Comparison of ENCODE assay signal across 12 cellular contexts in genomic region chr4:128322986-128323385, GRCh38. TPM values are rescaled to one million over a fixed set of nuclear protein-coding genes. Genes with fewer than 3 reads are reported as not detected.
DNase-seq lines count a peak whose midpoint lies in the region; ATAC-seq, FAIRE-seq and TF ChIP-seq lines count a peak whose summit lies in the region.
"Had no signal": no experiment of that assay in that cellular context is flagged by ENCODE, and none has a peak within 500 bp of the region (broad histone marks: within the 10 kb centered on the region; RNA-seq: fewer than 3 reads in every experiment).

No MANE protein-coding gene starts in this region.

- H2BK15ac ChIP-seq in mesenchymal stem cell (ENCODE audit: low read depth, poor library complexity, severe bottlenecking), result no peak overlapping the region

- intact Hi-C loops in Right ventricle myocardium inferior (cut with DNase I), result no loop called here

- no peak overlapping the region for H2BK120ac ChIP-seq in mesenchymal stem cell (ENCODE audit: low read depth, low read length)

- peak overlapping the region; percentile 79 for H3K27ac ChIP-seq in mesenchymal stem cell (ENCODE audit: low read length, poor library complexity, severe bottlenecking)
- H3K27ac ChIP-seq: upper lobe of left lung had no signal

- no peak overlapping the region for H2BK5ac ChIP-seq in mesenchymal stem cell (ENCODE audit: low read depth, low read length, poor library complexity, severe bottlenecking)

- H3K4me1 ChIP-seq in mesenchymal stem cell (ENCODE audit: control insufficient read depth, insufficient read depth, low read depth, low read length), result peaks cover 7% of the 10 kb centered on the region
- H3K4me1 ChIP-seq: upper lobe of left lung had no signal

- H3K18ac ChIP-seq in mesenchymal stem cell (ENCODE audit: low read depth in 1 of 2, low read length in 2 of 2), result peak overlapping the region in 1 of 2 experiments; percentile 54

- H4K91ac ChIP-seq in mesenchymal stem cell (ENCODE audit: low read length), result no peak overlapping the region

- in situ Hi-C loops in Caki2 (cut with HindIII; ENCODE audit: low pct_unique_long_range_greater_than_20kb, low sequenced_read_pairs), result no loop called here

- ATAC-seq in HG03095 (IDR thresholded peaks at IDR 0.05; ENCODE audit: unreplicated experiment) (no peak), Right ventricle myocardium inferior (no peak)

- no peak overlapping the region for H3K4me2 ChIP-seq in mesenchymal stem cell (ENCODE audit: low read length, poor library complexity, severe bottlenecking)

- no peak overlapping the region for H2AFZ ChIP-seq in mesenchymal stem cell (ENCODE audit: low read depth, low read length)

- no peak overlapping the region for H3K4me3 ChIP-seq in bronchial epithelial cell (ENCODE audit: low read depth, low read length)
- no peak overlapping the region for H3K4me3 ChIP-seq in mesenchymal stem cell (ENCODE audit: insufficient read depth in 1 of 2, low read depth in 1 of 2, low read length in 2 of 2)
- H3K4me3 ChIP-seq: upper lobe of left lung had no signal

- H3K36me3 ChIP-seq in bronchial epithelial cell (ENCODE audit: control insufficient read depth, insufficient read depth, low read length) (no peaks in the 10 kb centered on the region), mesenchymal stem cell (ENCODE audit: control insufficient read depth in 1 of 2, insufficient read depth in 2 of 2, low read depth in 1 of 2, low read length in 2 of 2) (peaks cover 0 to 3% of the 10 kb centered on the region in 2 experiments)
- H3K36me3 ChIP-seq: upper lobe of left lung had no signal

- H3K79me1 ChIP-seq in mesenchymal stem cell (replicated peaks; ENCODE audit: low read length, poor library complexity, severe bottlenecking), result no peaks in the 10 kb centered on the region

- no peak for FAIRE-seq in bronchial epithelial cell (lab: Jason Lieb, UNC)
- FAIRE-seq: GM19239 had no signal

- no peak for TF ChIP-seq CTCF in bronchial epithelial cell (IDR thresholded peaks at IDR 0.05; ENCODE audit: insufficient read depth, low read length, severe bottlenecking)

- H3K9me3 ChIP-seq in mesenchymal stem cell (ENCODE audit: control insufficient read depth, low read length), result no peaks in the 10 kb centered on the region
- H3K9me3 ChIP-seq: upper lobe of left lung had no signal

- DNase-seq in Caki2 (ENCODE audit: low read depth) (peak; percentile 82), LHCN-M2 (ENCODE audit: low read depth) (peak; percentile 57), bronchial epithelial cell (ENCODE audit: low read depth) (peak; percentile 90), mesenchymal stem cell (peak; percentile 53), Right ventricle myocardium inferior (ENCODE audit: missing footprints) (no peak), inferior parietal cortex (ENCODE audit: extremely low spot score) (no peak)
- DNase-seq in NK-92 treated with Interleukin-12 subunit alpha and Interleukin-12 subunit beta, amount 100 ng/mL, for 24 hours (lab: John Stamatoyannopoulos, UW), result no peak
- DNase-seq: activated CD4-positive, alpha-beta T cell treated with anti-CD3 and anti-CD28 coated beads, Interleukin-2, amount 50 U/mL, for 1 hour; activated naive CD4-positive, alpha-beta T cell treated with anti-CD3 and anti-CD28 coated beads for 36 hours; upper lobe of left lung had no signal

- H4K8ac ChIP-seq in mesenchymal stem cell (ENCODE audit: low read length), result no peak overlapping the region

- no peak overlapping the region for H3K14ac ChIP-seq in mesenchymal stem cell (ENCODE audit: low read length in 2 of 2)

- 7% methylated on average over 2 of the region's 2 CpGs for WGBS in mesenchymal stem cell

- H2BK12ac ChIP-seq in mesenchymal stem cell (ENCODE audit: low read length in 2 of 2), result peak overlapping the region in 1 of 2 experiments; percentile 1

- H3K9ac ChIP-seq in mesenchymal stem cell (ENCODE audit: low read length), result peak overlapping the region; percentile 15

- H2AK5ac ChIP-seq in mesenchymal stem cell (ENCODE audit: low read length, severe bottlenecking), result peak overlapping the region; percentile 32

- H3K27me3 ChIP-seq in bronchial epithelial cell (ENCODE audit: control insufficient read depth, insufficient read depth, low read length) (no peaks in the 10 kb centered on the region), mesenchymal stem cell (ENCODE audit: control insufficient read depth in 1 of 2, insufficient read depth in 1 of 2, low read length in 2 of 2) (no peaks in the 10 kb centered on the region)
- H3K27me3 ChIP-seq: upper lobe of left lung had no signal

- no peak overlapping the region for H3K4ac ChIP-seq in mesenchymal stem cell (ENCODE audit: low read depth in 1 of 2, low read length in 2 of 2)

- no peak overlapping the region for H3K23ac ChIP-seq in mesenchymal stem cell (ENCODE audit: low read length in 2 of 2)

RNA-seq across cellular contexts. Expression of gene PGRMC2, which starts 35.4 kb away (rescaled TPM):
- total RNA-seq in Caki2 (2014; rRNA removed; shearing (Covaris generic); ENCODE audit: low replicate concordance), result 76.1 and 84.3 TPM in 2 replicates
- 16.9 and 23.5 TPM in 2 replicates for total RNA-seq in LHCN-M2 (2014; rRNA removed)
- 80.1 TPM for polyA plus RNA-seq in LHCN-M2 (2012)
- 7.9 and 12.4 TPM in 2 replicates for total RNA-seq in bronchial epithelial cell
- 117 TPM for polyA plus RNA-seq in mesenchymal stem cell (2013, experiment 1 of 2)
- 116 TPM for polyA plus RNA-seq in mesenchymal stem cell (2013, experiment 2 of 2)
- total RNA-seq in Right ventricle myocardium inferior, result 66.1 TPM

Comparison
In these comparisons a context has a peak if more than half of its experiments do, and no peak if none do; other contexts are left out.
1. DNase-seq: peak in Caki2 (single experiment), LHCN-M2 (single experiment), bronchial epithelial cell (single experiment) and mesenchymal stem cell (single experiment); none in Right ventricle myocardium inferior (single experiment), inferior parietal cortex (single experiment) and NK-92 treated with Interleukin-12 subunit alpha and Interleukin-12 subunit beta, amount 100 ng/mL, for 24 hours (single experiment).